ENCODE assay signal across 7 cellular contexts in the genomic region with DNA sequence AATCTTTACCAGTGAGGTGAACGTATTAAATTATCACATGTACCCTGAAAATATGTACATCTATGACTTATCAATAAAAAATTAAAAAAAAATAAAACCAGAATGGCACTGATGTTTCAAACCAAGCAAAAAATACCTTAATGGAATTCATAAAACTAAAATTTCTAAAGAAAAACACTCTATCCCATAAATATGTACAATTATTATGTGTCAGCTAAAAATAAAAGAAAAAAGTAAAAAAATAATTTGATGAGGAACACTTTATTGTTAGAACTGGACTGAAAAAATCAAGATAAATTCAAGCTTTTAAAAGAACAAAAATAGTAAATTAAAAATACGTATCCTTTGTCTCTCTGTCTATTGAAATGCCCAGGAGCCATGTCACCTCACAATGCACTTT.
"Had no signal": no experiment of that assay in that cellular context is flagged by ENCODE, and none has a peak within 500 bp of the region (broad histone marks: within the 10 kb centered on the region; RNA-seq: fewer than 3 reads in every experiment).

No MANE protein-coding gene starts in this region.

- H3K27ac ChIP-seq: GM23248, HL-60 had no signal

- H3K36me3 ChIP-seq: HAP-1 had no signal

- H3K9me3 ChIP-seq: HAP-1 had no signal

- DNase-seq: GM23248, GOT3, HFFc6, KBM-7 had no signal

- H3K4me1 ChIP-seq: HAP-1 had no signal

- H3K4me3 ChIP-seq: GM23248, HAP-1 had no signal

- H2AFZ ChIP-seq: GM23248 had no signal

- H3K9ac ChIP-seq: GM23248 had no signal

- ATAC-seq: HCT116 had no signal
